In genomic region chr13:99041337-99041736, GRCh38 we compare ENCODE assay signal across 21 cellular contexts.
A peak's percentile ranks its signal among the peaks of the same experiment; 100 is the strongest.
DNase-seq lines count a peak whose midpoint lies in the region; ATAC-seq and TF ChIP-seq lines count a peak whose summit lies in the region.
"Had no signal": no experiment of that assay in that cellular context is flagged by ENCODE, and none has a peak within 500 bp of the region (broad histone marks: within the 10 kb centered on the region; RNA-seq: fewer than 3 reads in every experiment).

No MANE protein-coding gene starts in this region.

- peaks cover 3% of the 10 kb centered on the region for H3K79me2 ChIP-seq in osteoblast (ENCODE audit: insufficient read depth, low read length)

- no peak overlapping the region for H3K4me3 ChIP-seq in naive thymus-derived CD4-positive, alpha-beta T cell (ENCODE audit: low read length)
- H3K4me3 ChIP-seq in osteoblast (ENCODE audit: insufficient read depth, low read length) = no peak overlapping the region
- H3K4me3 ChIP-seq: HAP-1, right lobe of liver had no signal

- intact Hi-C loops in CD4-positive, alpha-beta T cell (cut with DNase I, micrococcal nuclease) = no loop called here
- intact Hi-C loops in naive thymus-derived CD4-positive, alpha-beta T cell (cut with micrococcal nuclease) = no loop called here

- H4K20me1 ChIP-seq in osteoblast (ENCODE audit: insufficient read depth, low read length) = no peaks in the 10 kb centered on the region

- no peak overlapping the region for H3K4me2 ChIP-seq in osteoblast (ENCODE audit: insufficient read depth, low read length)

- H3K4me1 Mint-ChIP-seq in CD4-positive, alpha-beta T cell (ENCODE audit: low read depth) = peaks cover 82% of the 10 kb centered on the region
- peaks cover 36 to 87% (median 79%) of the 10 kb centered on the region in 7 donors for H3K4me1 Mint-ChIP-seq in naive thymus-derived CD4-positive, alpha-beta T cell

- POLR2A ChIA-PET in CD4-positive, alpha-beta T cell (lab: Charles Lee) = interaction anchor here (1.1 kb wide), 1 partner anchor 9 kb away, joined by 3 read pairs; no protein-coding TSS in a partner anchor
- POLR2A ChIA-PET in naive thymus-derived CD4-positive, alpha-beta T cell (lab: Charles Lee) = no interaction called here

- no peaks in the 10 kb centered on the region for H3K27me3 ChIP-seq in CD4-positive, alpha-beta T cell (ENCODE audit: control insufficient read depth, insufficient read depth, low read length)
- no peaks in the 10 kb centered on the region for H3K27me3 ChIP-seq in naive thymus-derived CD4-positive, alpha-beta T cell (ENCODE audit: control insufficient read depth in 2 of 2, insufficient read depth in 2 of 2, low read length in 2 of 2)
- H3K27me3 ChIP-seq in osteoblast (ENCODE audit: insufficient read depth, low read length) = no peaks in the 10 kb centered on the region
- H3K27me3 ChIP-seq: right lobe of liver had no signal

- peak overlapping the region; percentile 95 for H3K27ac Mint-ChIP-seq in CD4-positive, alpha-beta T cell
- H3K27ac Mint-ChIP-seq in naive thymus-derived CD4-positive, alpha-beta T cell = peak overlapping the region in 8 of 9 donors; percentile 76 to 97 (median 88)
- H3K27ac Mint-ChIP-seq: activated B cell treated with CpG ODN at 0.5 μM for 24 hours; activated CD8-positive, alpha-beta T cell treated with anti-CD3 and anti-CD28 coated beads, Interleukin-2, amount 10 ng/mL, durations not matched to agents 7 days and 5 days; nephron progenitor cell had no signal

- CTCF ChIA-PET in CD4-positive, alpha-beta T cell (lab: Charles Lee) = interaction anchor here (0.9 kb wide), 1 partner anchor 145 kb away, joined by 3 read pairs; no protein-coding TSS in a partner anchor
- CTCF ChIA-PET in naive thymus-derived CD4-positive, alpha-beta T cell (lab: Charles Lee) = no interaction called here

- no peaks in the 10 kb centered on the region for H3K27me3 Mint-ChIP-seq in CD4-positive, alpha-beta T cell
- peaks cover 0 to 19% (median 0%) of the 10 kb centered on the region in 5 donors for H3K27me3 Mint-ChIP-seq in naive thymus-derived CD4-positive, alpha-beta T cell

- H3K36me3 Mint-ChIP-seq in CD4-positive, alpha-beta T cell (ENCODE audit: low read depth) = no peaks in the 10 kb centered on the region
- peaks cover 0 to 24% (median 6%) of the 10 kb centered on the region in 5 donors for H3K36me3 Mint-ChIP-seq in naive thymus-derived CD4-positive, alpha-beta T cell

- no peaks in the 10 kb centered on the region for H3K9me3 ChIP-seq in CD4-positive, alpha-beta T cell (ENCODE audit: control insufficient read depth, low read length)
- H3K9me3 ChIP-seq in naive thymus-derived CD4-positive, alpha-beta T cell (ENCODE audit: control insufficient read depth in 2 of 3, low read length in 3 of 3) = no peaks in the 10 kb centered on the region
- no peaks in the 10 kb centered on the region for H3K9me3 ChIP-seq in osteoblast (ENCODE audit: low read depth, low read length)
- H3K9me3 ChIP-seq: HAP-1, right lobe of liver had no signal

- no peak for TF ChIP-seq CTCF in CD4-positive, alpha-beta T cell (IDR thresholded peaks at IDR 0.05)
- TF ChIP-seq CTCF in osteoblast (IDR thresholded peaks at IDR 0.05; ENCODE audit: extremely low read depth, low read depth, low read length) = no peak

- no peak overlapping the region for H2AFZ ChIP-seq in osteoblast (ENCODE audit: low read length)
- H2AFZ ChIP-seq: parathyroid adenoma had no signal

- H3K27ac ChIP-seq in CD4-positive, alpha-beta T cell (ENCODE audit: low read depth, low read length) = no peak overlapping the region
- H3K27ac ChIP-seq in naive thymus-derived CD4-positive, alpha-beta T cell (ENCODE audit: low read depth, low read length) = peak overlapping the region; percentile 36
- H3K27ac ChIP-seq in osteoblast (ENCODE audit: low read depth, low read length) = no peak overlapping the region
- H3K27ac ChIP-seq: parathyroid adenoma, right lobe of liver had no signal

- in situ Hi-C loops in SK-MEL-5 (cut with HindIII; ENCODE audit: low pct_unique_long_range_greater_than_20kb, low sequenced_read_pairs) = no loop called here

- H3K4me3 Mint-ChIP-seq in CD4-positive, alpha-beta T cell = no peak overlapping the region
- H3K4me3 Mint-ChIP-seq in naive thymus-derived CD4-positive, alpha-beta T cell = peak overlapping the region in 6 of 10 donors; percentile 3 to 52 (median 19)
- H3K4me3 Mint-ChIP-seq: activated B cell treated with CpG ODN at 0.5 μM for 24 hours; activated CD8-positive, alpha-beta T cell treated with anti-CD3 and anti-CD28 coated beads, Interleukin-2, amount 10 ng/mL, durations not matched to agents 7 days and 5 days; nephron progenitor cell had no signal

- H3K9me3 Mint-ChIP-seq in CD4-positive, alpha-beta T cell = no peaks in the 10 kb centered on the region
- peaks cover 0 to 1% (median 0%) of the 10 kb centered on the region in 11 donors for H3K9me3 Mint-ChIP-seq in naive thymus-derived CD4-positive, alpha-beta T cell
- H3K9me3 Mint-ChIP-seq: activated B cell treated with CpG ODN at 0.5 μM for 24 hours, nephron progenitor cell had no signal

- H3K4me1 ChIP-seq in naive thymus-derived CD4-positive, alpha-beta T cell (ENCODE audit: control insufficient read depth in 2 of 2, insufficient read depth in 2 of 2, low read length in 2 of 2) = peaks cover 50 to 60% of the 10 kb centered on the region in 2 donors
- peaks cover 29% of the 10 kb centered on the region for H3K4me1 ChIP-seq in osteoblast (ENCODE audit: insufficient read depth, low read length)
- H3K4me1 ChIP-seq: parathyroid adenoma, right lobe of liver had no signal

- no peak for DNase-seq in CD4-positive, alpha-beta T cell
- DNase-seq in SK-MEL-5 (ENCODE audit: low read depth, low spot score) = peak; percentile 61
- DNase-seq in naive thymus-derived CD4-positive, alpha-beta T cell = no peak
- DNase-seq in osteoblast (ENCODE audit: insufficient read length, low spot score, missing footprints) = no peak
- no peak for DNase-seq in SIG-M5 (lab: John Stamatoyannopoulos, UW)
- DNase-seq: activated B cell treated with CpG ODN at 0.5 μM for 24 hours; activated CD8-positive, alpha-beta T cell treated with anti-CD3 and anti-CD28 coated beads, Interleukin-2, amount 10 ng/mL, durations not matched to agents 7 days and 5 days; activated naive CD4-positive, alpha-beta T cell; anterior cingulate cortex; GF-D8; IMR-90; NCI-H1092; NCI-H1930; NCI-H2227 treated with DMSO at 0.1 percent for 48 hours; nephron progenitor cell; right lobe of liver; T1000 had no signal

- ATAC-seq in CD4-positive, alpha-beta T cell (ENCODE audit: poor library complexity) = no peak
- peak; percentile 1 for ATAC-seq in GM18511 (IDR thresholded peaks at IDR 0.05; ENCODE audit: unreplicated experiment)
- ATAC-seq in naive thymus-derived CD4-positive, alpha-beta T cell = no peak
- ATAC-seq in HG02840 (IDR thresholded peaks at IDR 0.05; ENCODE audit: low FRiP score, unreplicated experiment) = no peak
- ATAC-seq: activated CD8-positive, alpha-beta T cell treated with anti-CD3 and anti-CD28 coated beads, Interleukin-2, amount 10 ng/mL, durations not matched to agents 7 days and 5 days; right lobe of liver had no signal

- no peaks in the 10 kb centered on the region for H3K36me3 ChIP-seq in naive thymus-derived CD4-positive, alpha-beta T cell (ENCODE audit: control insufficient read depth in 2 of 3, insufficient read depth in 3 of 3, low read length in 3 of 3)
- no peaks in the 10 kb centered on the region for H3K36me3 ChIP-seq in osteoblast (ENCODE audit: insufficient read depth, low read length)
- H3K36me3 ChIP-seq: HAP-1, right lobe of liver had no signal
